Comparison of ENCODE assay signal across 23 cellular contexts in genomic region chr10:50369931-50370330, GRCh38.
DNase-seq lines count a peak whose midpoint lies in the region; ATAC-seq, FAIRE-seq and TF ChIP-seq lines count a peak whose summit lies in the region.
"Had no signal": no experiment of that assay in that cellular context is flagged by ENCODE, and none has a peak within 500 bp of the region (broad histone marks: within the 10 kb centered on the region; RNA-seq: fewer than 3 reads in every experiment).

No MANE protein-coding gene starts in this region.

- DNase-seq in GM23248, result peak; percentile 63
- peak; percentile 68 for DNase-seq in PC-3
- DNase-seq in K562 (ENCODE audit: extremely low read depth in 1 of 4, low spot score in 3 of 4), result no peak
- DNase-seq in kidney tubule cell (ENCODE audit: low spot score), result peak; percentile 35
- no peak for DNase-seq in activated T-cell treated with anti-CD3 and anti-CD28 coated beads for 4 hours
- DNase-seq in pancreas, result no peak
- no peak for DNase-seq in OCI-M2 (lab: John Stamatoyannopoulos, UW; ENCODE audit: unreplicated experiment)
- DNase-seq in activated naive CD8-positive, alpha-beta T cell treated with anti-CD3 and anti-CD28 coated beads, Interleukin-2, amount 50 U/mL, for 24 hours, result no peak
- DNase-seq: CD4-positive, CD25-positive, alpha-beta regulatory T cell; DMS79; KBM-7; NCI-H1105 treated with DMSO at 0.1 percent for 48 hours; NCI-H2029 treated with DMSO at 0.1 percent for 48 hours; NCI-H2171; NCI-H345; NCI-H526; OCI-M1; SIG-M5; SK-N-SH had no signal

- H3K79me2 ChIP-seq in GM23248 (ENCODE audit: insufficient read depth) (peaks cover 87% of the 10 kb centered on the region), PC-3 (ENCODE audit: low read length) (0 out of 2 replicates have a peak, but pooled peaks cover 3% of the 10 kb centered on the region), K562 (ENCODE audit: control insufficient read depth, insufficient read depth, low read length) (peaks cover 91% of the 10 kb centered on the region)

- no peak overlapping the region for H3K27ac Mint-ChIP-seq in activated naive CD8-positive, alpha-beta T cell treated with anti-CD3 and anti-CD28 coated beads, Interleukin-2, amount 50 U/mL, for 24 hours

- H4K20me1 ChIP-seq in GM23248 (ENCODE audit: insufficient read depth) (no peaks in the 10 kb centered on the region), PC-3 (ENCODE audit: low read length) (no peaks in the 10 kb centered on the region), K562 (replicated peaks; ENCODE audit: control insufficient read depth, insufficient read depth, low read length) (peaks cover 12% of the 10 kb centered on the region)

- intact Hi-C loops in PC-3 (cut with micrococcal nuclease) (loop anchor here (10.0 kb wide), 1 partner anchor 185 kb away; no protein-coding TSS in a partner anchor), K562 (cut with micrococcal nuclease) (no loop called here), pancreas (cut with DNase I) (no loop called here)

- TF ChIP-seq POLR2A in K562 (conservative IDR thresholded peaks at IDR 0.05), result no peak

- H3F3A ChIP-seq in GM23248 (ENCODE audit: insufficient read depth) (peaks cover 14% of the 10 kb centered on the region), PC-3 (ENCODE audit: low read length, unreplicated experiment) (no peaks in the 10 kb centered on the region)

- TF ChIP-seq CTCF in PC-3 (conservative IDR thresholded peaks at IDR 0.05; ENCODE audit: low read depth, low read length), result no peak
- no peak for TF ChIP-seq CTCF in K562 (IDR thresholded peaks at IDR 0.05 in 2 of 3, conservative IDR thresholded peaks at IDR 0.05 in 1 of 3; ENCODE audit: insufficient read depth in 2 of 3, low read depth in 1 of 3, low read length in 3 of 3)
- no peak for TF ChIP-seq CTCF in pancreas (IDR thresholded peaks at IDR 0.05)

- H3K4me3 ChIP-seq in GM23248 (no peak overlapping the region), PC-3 (ENCODE audit: low read length) (no peak overlapping the region), K562 (no peak overlapping the region), pancreas (no peak overlapping the region)

- H3K9me2 ChIP-seq in GM23248 (ENCODE audit: insufficient read depth) (no peaks in the 10 kb centered on the region), PC-3 (replicated peaks; ENCODE audit: low read length) (no peaks in the 10 kb centered on the region)
- H3K9me2 ChIP-seq: SK-N-SH had no signal

- H3K27me3 ChIP-seq in GM23248 (replicated peaks; ENCODE audit: insufficient read depth) (no peaks in the 10 kb centered on the region), PC-3 (ENCODE audit: low read length) (no peaks in the 10 kb centered on the region), K562 (ENCODE audit: control insufficient read depth in 2 of 2, insufficient read depth in 2 of 2, low read length in 2 of 2) (no peaks in the 10 kb centered on the region), pancreas (no peaks in the 10 kb centered on the region)

- TF ChIP-seq RAD21 in K562 (CRISPR knock-in tag; conservative IDR thresholded peaks at IDR 0.05 in 1 of 2, IDR thresholded peaks at IDR 0.05 in 1 of 2), result no peak

- CTCF ChIA-PET in PC-3 (lab: Charles Lee), result interaction anchor here (0.5 to 0.7 kb wide), 4 partner anchors 41 to 580 kb away, joined by 3 to 4 read pairs (median 3); no protein-coding TSS in a partner anchor
- CTCF ChIA-PET in K562 (lab: Yijun Ruan, JAX; ENCODE audit: low intra/inter-chr PET ratio), result no interaction called here

- POLR2A ChIA-PET in PC-3 (lab: Charles Lee; ENCODE audit: unreplicated experiment), result interaction anchor here (0.6 kb wide), 1 partner anchor 24 kb away, joined by 4 read pairs; no protein-coding TSS in a partner anchor
- POLR2A ChIA-PET in K562 (lab: Yijun Ruan, JAX), result interaction anchor here (0.8 kb wide), 1 partner anchor 17 kb away, joined by 4 read pairs; no protein-coding TSS in a partner anchor

- H3K36me3 ChIP-seq in GM23248 (ENCODE audit: low read depth), result no peaks in the 10 kb centered on the region
- no peaks in the 10 kb centered on the region for H3K36me3 ChIP-seq in PC-3 (ENCODE audit: low read depth, low read length)
- peaks cover 36% of the 10 kb centered on the region for H3K36me3 ChIP-seq in K562 (ENCODE audit: control insufficient read depth, insufficient read depth, low read length)
- H3K36me3 ChIP-seq in pancreas, result no peaks in the 10 kb centered on the region

- H3K9me3 ChIP-seq in GM23248 (ENCODE audit: low read depth) (no peaks in the 10 kb centered on the region), PC-3 (ENCODE audit: low read length) (no peaks in the 10 kb centered on the region), K562 (replicated peaks; ENCODE audit: control insufficient read depth, insufficient read depth, low read depth, low read length) (no peaks in the 10 kb centered on the region), pancreas (no peaks in the 10 kb centered on the region)
- H3K9me3 ChIP-seq: SK-N-SH had no signal

- TF ChIP-seq EP300 in K562 (IDR thresholded peaks at IDR 0.05; ENCODE audit: low read length), result no peak

- no peaks in the 10 kb centered on the region for H3K27me3 Mint-ChIP-seq in activated naive CD8-positive, alpha-beta T cell treated with anti-CD3 and anti-CD28 coated beads, Interleukin-2, amount 50 U/mL, for 24 hours
- H3K27me3 Mint-ChIP-seq: CD4-positive, CD25-positive, alpha-beta regulatory T cell had no signal

- H3K4me2 ChIP-seq in GM23248 (ENCODE audit: unreplicated experiment) (no peak overlapping the region), PC-3 (ENCODE audit: low read length) (no peak overlapping the region), K562 (ENCODE audit: insufficient read depth, low read length) (no peak overlapping the region)
- H3K4me2 ChIP-seq: SK-N-SH had no signal

- H3K4me1 ChIP-seq in GM23248 (ENCODE audit: insufficient read depth) (peaks cover 31% of the 10 kb centered on the region), PC-3 (ENCODE audit: insufficient read depth, low read length) (peaks cover 15% of the 10 kb centered on the region), K562 (replicated peaks in 1 of 2; ENCODE audit: control insufficient read depth in 2 of 2, insufficient read depth in 2 of 2, low read length in 2 of 2) (peaks cover 12 to 27% of the 10 kb centered on the region in 2 experiments; a peak in 4 of 5 replicates), pancreas (peaks cover 0 to 8% (median 4%) of the 10 kb centered on the region in 3 donors)

- BruUV-seq in PC-3 (replicated peaks; lab: Mats Ljungman, UMichigan), result no TSS peak
- no TSS peak for BruUV-seq in K562 (replicated peaks; lab: Mats Ljungman, UMichigan)

- 11 to 15% methylated on average over 1 of the region's 1 CpG for WGBS in GM23248 (ENCODE audit: low coverage in 1 of 2, low lambda C conversion rate in 2 of 2, missing lambda C conversion rate in 2 of 2), 2 experiments
- WGBS in K562 (ENCODE audit: insufficient coverage, low coverage, missing lambda C conversion rate), result 70% methylated on average over 1 of the region's 1 CpG
- WGBS in pancreas, 2 donors, result 97 to 98% methylated on average over 1 of the region's 1 CpG

- H2AFZ ChIP-seq in GM23248 (no peak overlapping the region), PC-3 (ENCODE audit: low read length) (no peak overlapping the region), K562 (ENCODE audit: low read depth, low read length) (no peak overlapping the region)

- peaks cover 2% of the 10 kb centered on the region for H3K4me1 Mint-ChIP-seq in activated naive CD8-positive, alpha-beta T cell treated with anti-CD3 and anti-CD28 coated beads, Interleukin-2, amount 50 U/mL, for 24 hours

- in situ Hi-C loops in GM23248 (cut with MboI), result no loop called here
- in situ Hi-C loops in K562 (cut with MboI), result loop anchor here (10.0 kb wide), 1 partner anchor 235 kb away; no protein-coding TSS in a partner anchor

- FAIRE-seq in K562 (lab: Jason Lieb, UNC) (no peak), pancreas (lab: Jason Lieb, UNC) (no peak)
- FAIRE-seq: GM12892, H1 had no signal

- H3K9ac ChIP-seq in GM23248, result no peak overlapping the region
- H3K9ac ChIP-seq in PC-3 (ENCODE audit: low read length), result no peak overlapping the region
- no peak overlapping the region for H3K9ac ChIP-seq in K562 (ENCODE audit: insufficient read depth in 1 of 2, low read depth in 2 of 2, low read length in 2 of 2)
- H3K9ac ChIP-seq: SK-N-SH had no signal

- H3K36me3 Mint-ChIP-seq in activated naive CD8-positive, alpha-beta T cell treated with anti-CD3 and anti-CD28 coated beads, Interleukin-2, amount 50 U/mL, for 24 hours (ENCODE audit: low read depth), result peaks cover 11% of the 10 kb centered on the region

- H3K27ac ChIP-seq in GM23248, result no peak overlapping the region
- H3K27ac ChIP-seq in PC-3 (ENCODE audit: low read length), result no peak overlapping the region
- H3K27ac ChIP-seq in K562 (ENCODE audit: extremely low read depth, low read depth, low read length), result no peak overlapping the region
- no peak overlapping the region for H3K27ac ChIP-seq in pancreas
- H3K27ac ChIP-seq: RWPE1 had no signal

- H3K9me3 Mint-ChIP-seq in activated naive CD8-positive, alpha-beta T cell treated with anti-CD3 and anti-CD28 coated beads, Interleukin-2, amount 50 U/mL, for 24 hours, result no peaks in the 10 kb centered on the region

- no peak overlapping the region for H3K4me3 Mint-ChIP-seq in activated naive CD8-positive, alpha-beta T cell treated with anti-CD3 and anti-CD28 coated beads, Interleukin-2, amount 50 U/mL, for 24 hours
- H3K4me3 Mint-ChIP-seq: CD4-positive, CD25-positive, alpha-beta regulatory T cell had no signal

- ATAC-seq in PC-3 (peak; percentile 58), K562 (peak; percentile 47), pancreas (no peak)
- ATAC-seq in activated naive CD8-positive, alpha-beta T cell treated with anti-CD3 and anti-CD28 coated beads, Interleukin-2, amount 50 U/mL, for 24 hours, result no peak
- ATAC-seq: HCT116 had no signal

- H3K9me1 ChIP-seq in K562 (ENCODE audit: control insufficient read depth, insufficient read depth, low read length), result no peaks in the 10 kb centered on the region

TF ChIP-seq in K562, 482 proteins besides CTCF, POLR2A, EP300 and RAD21 (continues in another document):
- no peak for TF ChIP-seq HINFP (tag; conservative IDR thresholded peaks at IDR 0.05; ENCODE audit: low read depth)
- no peak for TF ChIP-seq KAT2B (IDR thresholded peaks at IDR 0.05; ENCODE audit: low read depth, low read length)
- TF ChIP-seq BHLHE40 (IDR thresholded peaks at IDR 0.05; ENCODE audit: low read length), result no peak

Comparison
In these comparisons a context has a peak if more than half of its experiments do, and no peak if none do; other contexts are left out.
1. DNase-seq: peak in GM23248 (single experiment), PC-3 (single experiment) and kidney tubule cell (single experiment); none in K562 (0 of 4), activated T-cell treated with anti-CD3 and anti-CD28 coated beads for 4 hours (single experiment), pancreas (0 of 6), OCI-M2 (single experiment) and activated naive CD8-positive, alpha-beta T cell treated with anti-CD3 and anti-CD28 coated beads, Interleukin-2, amount 50 U/mL, for 24 hours (single experiment).
2. ATAC-seq: peak in PC-3 (single experiment) and K562 (single experiment); none in pancreas (0 of 4) and activated naive CD8-positive, alpha-beta T cell treated with anti-CD3 and anti-CD28 coated beads, Interleukin-2, amount 50 U/mL, for 24 hours (single experiment).